ENCODE assay signal across 14 cellular contexts in genomic region chr14:94144765-94145164, GRCh38. TPM values are rescaled to one million over a fixed set of nuclear protein-coding genes. Genes with fewer than 3 reads are reported as not detected.
DNase-seq lines count a peak whose midpoint lies in the region; ATAC-seq and TF ChIP-seq lines count a peak whose summit lies in the region.
"Had no signal": no experiment of that assay in that cellular context is flagged by ENCODE, and none has a peak within 500 bp of the region (broad histone marks: within the 10 kb centered on the region; RNA-seq: fewer than 3 reads in every experiment).

No MANE protein-coding gene starts in this region.

- no peak overlapping the region for H3T11ph ChIP-seq in H9 (ENCODE audit: low read length)

- no peak overlapping the region for H2BK5ac ChIP-seq in H9 (ENCODE audit: insufficient read length, low read length)

- no peak overlapping the region for H3K4me3 ChIP-seq in WERI-Rb-1 (ENCODE audit: low read depth, low read length)
- H3K4me3 ChIP-seq: left lung, smooth muscle cell, thoracic aorta had no signal

- H3K79me2 ChIP-seq in H9 (ENCODE audit: insufficient read depth, low read length): no peaks in the 10 kb centered on the region

- H3K9ac ChIP-seq in H9 (ENCODE audit: extremely low read depth, insufficient read length, low read length): no peak overlapping the region

- no peak overlapping the region for H2BK120ac ChIP-seq in H9 (ENCODE audit: low read depth, low read length, poor library complexity, severe bottlenecking)

- peaks cover 1% of the 10 kb centered on the region; the same call in 1 of the 2 replicates for H3K27me3 Mint-ChIP-seq in H9 (ENCODE audit: low read depth)
- H3K27me3 Mint-ChIP-seq in stimulated activated naive B cell treated with anti-CD40 and anti-IgM and Interleukin-4, amounts not matched to agents 10 μg/mL and 1 μg/mL and 100 μg/mL, for 72 hours: peaks cover 17 to 19% of the 10 kb centered on the region in 2 donors

- H3K9me3 ChIP-seq in H9 (ENCODE audit: control insufficient read depth, low read depth, low read length): no peaks in the 10 kb centered on the region
- no peaks in the 10 kb centered on the region for H3K9me3 ChIP-seq in WERI-Rb-1 (ENCODE audit: severe bottlenecking)
- H3K9me3 ChIP-seq: left lung, thoracic aorta had no signal

- H3K4me1 Mint-ChIP-seq in H9: peaks cover 12 to 16% of the 10 kb centered on the region in 2 experiments
- H3K4me1 Mint-ChIP-seq in stimulated activated naive B cell treated with anti-CD40 and anti-IgM and Interleukin-4, amounts not matched to agents 10 μg/mL and 1 μg/mL and 100 μg/mL, for 72 hours: peaks cover 0 to 3% of the 10 kb centered on the region in 2 donors

- H2BK15ac ChIP-seq in H9 (ENCODE audit: low read depth, low read length): no peak overlapping the region

- H4K20me1 ChIP-seq in H9 (ENCODE audit: control insufficient read depth, insufficient read depth, insufficient read length): no peaks in the 10 kb centered on the region

- H3K23ac ChIP-seq in H9 (ENCODE audit: insufficient read length, low read depth, low read length): no peak overlapping the region

- no peak overlapping the region for H2BK20ac ChIP-seq in H9 (ENCODE audit: low read depth, low read length, poor library complexity, severe bottlenecking)

- ATAC-seq in stimulated activated naive B cell treated with anti-CD40 and anti-IgM and Interleukin-4, amounts not matched to agents 10 μg/mL and 1 μg/mL and 100 μg/mL, for 72 hours (replicated peaks): no peak
- ATAC-seq in HG03354 (IDR thresholded peaks at IDR 0.05; ENCODE audit: poor library complexity, severe bottlenecking, unreplicated experiment): no peak
- ATAC-seq: left lung had no signal

- no peak overlapping the region for H3K4me2 ChIP-seq in H9 (ENCODE audit: insufficient read depth, insufficient read length, low read length)
- H3K4me2 ChIP-seq: smooth muscle cell had no signal

- no peak overlapping the region for H3K27ac ChIP-seq in H9 (ENCODE audit: insufficient read length, low read depth, low read length)
- H3K27ac ChIP-seq in WERI-Rb-1: peak overlapping the region; percentile 53
- H3K27ac ChIP-seq: brain microvascular endothelial cell, left lung, thoracic aorta, VCaP had no signal

- WGBS in H9 (ENCODE audit: extremely low coverage, insufficient read length, low lambda C conversion rate): no CpG with 5 or more reads among the region's 1 CpG

- peaks cover 2% of the 10 kb centered on the region for H3K23me2 ChIP-seq in H9 (ENCODE audit: insufficient read length, low read depth, low read length, poor library complexity, severe bottlenecking)

- no peaks in the 10 kb centered on the region for H3K36me3 ChIP-seq in WERI-Rb-1
- H3K36me3 ChIP-seq: brain microvascular endothelial cell, left lung, thoracic aorta had no signal

- no peak overlapping the region for H2AFZ ChIP-seq in H9 (ENCODE audit: low read length)

- H4K91ac ChIP-seq in H9 (ENCODE audit: insufficient read length, low read depth, low read length): no peak overlapping the region

- H3K36me3 Mint-ChIP-seq in H9 (ENCODE audit: insufficient read depth in 1 of 3, low read depth in 3 of 3): no peaks in the 10 kb centered on the region
- H3K36me3 Mint-ChIP-seq in stimulated activated naive B cell treated with anti-CD40 and anti-IgM and Interleukin-4, amounts not matched to agents 10 μg/mL and 1 μg/mL and 100 μg/mL, for 72 hours: no peaks in the 10 kb centered on the region
- H3K36me3 Mint-ChIP-seq: CD4-positive, alpha-beta memory T cell had no signal

- no peak overlapping the region for H2BK12ac ChIP-seq in H9 (ENCODE audit: insufficient read length, low read depth, low read length)

- no peak overlapping the region for H2AK5ac ChIP-seq in H9 (ENCODE audit: insufficient read length, low read length)

- no peaks in the 10 kb centered on the region for H3K4me1 ChIP-seq in H9 (ENCODE audit: insufficient read depth, low read length)

- no peak overlapping the region for H3K56ac ChIP-seq in H9 (ENCODE audit: insufficient read length, low read depth, low read length)

- H3K4me3 Mint-ChIP-seq in H9: peak overlapping the region in 1 of 2 experiments; percentile 5; a peak in 2 of 5 replicates
- no peak overlapping the region for H3K4me3 Mint-ChIP-seq in stimulated activated naive B cell treated with anti-CD40 and anti-IgM and Interleukin-4, amounts not matched to agents 10 μg/mL and 1 μg/mL and 100 μg/mL, for 72 hours
- H3K4me3 Mint-ChIP-seq: CD4-positive, alpha-beta memory T cell had no signal

- H4K8ac ChIP-seq in H9 (replicated peaks; ENCODE audit: insufficient read length, low read depth, low read length): no peak overlapping the region

- H3K14ac ChIP-seq in H9 (ENCODE audit: insufficient read depth, low read length): peak overlapping the region; percentile 1; the same call in 1 of the 2 replicates

- no peak overlapping the region for H3K4ac ChIP-seq in H9 (ENCODE audit: low read depth, low read length)

- DNase-seq in EL (peak; percentile 21), H9 (peak; percentile 57), WERI-Rb-1 (no peak), islet precursor cell (peak; percentile 52), NCI-H1105 treated with DMSO at 0.1 percent for 48 hours (lab: John Stamatoyannopoulos, UW) (no peak)
- no peak for DNase-seq in stimulated activated naive B cell treated with anti-CD40 and anti-IgM and Interleukin-4, amounts not matched to agents 10 μg/mL and 1 μg/mL and 100 μg/mL, for 72 hours
- DNase-seq: brain microvascular endothelial cell; CD4-positive, alpha-beta memory T cell; NCI-H2227 treated with DMSO at 0.1 percent for 48 hours had no signal

- peak overlapping the region; percentile 22 for H3K18ac ChIP-seq in H9 (ENCODE audit: insufficient read length, low read depth, low read length)

- H3K27me3 ChIP-seq in H9 (ENCODE audit: insufficient read depth, low read length) (no peaks in the 10 kb centered on the region), WERI-Rb-1 (ENCODE audit: insufficient read depth, low read depth, severe bottlenecking) (no peaks in the 10 kb centered on the region)
- H3K27me3 ChIP-seq: brain microvascular endothelial cell, left lung had no signal

- H3K27ac Mint-ChIP-seq in H9: peak overlapping the region; percentile 37 to 95 (median 85)
- H3K27ac Mint-ChIP-seq in stimulated activated naive B cell treated with anti-CD40 and anti-IgM and Interleukin-4, amounts not matched to agents 10 μg/mL and 1 μg/mL and 100 μg/mL, for 72 hours: no peak overlapping the region

- no peak for TF ChIP-seq CTCF in H9 (conservative IDR thresholded peaks at IDR 0.05)
- TF ChIP-seq CTCF in WERI-Rb-1 (IDR thresholded peaks at IDR 0.05; ENCODE audit: low read depth, low read length): no peak

- no peaks in the 10 kb centered on the region for H3K79me1 ChIP-seq in H9 (ENCODE audit: insufficient read depth, low read depth, low read length, poor library complexity, severe bottlenecking)

- H4K5ac ChIP-seq in H9 (ENCODE audit: insufficient read length, low read depth, low read length): no peak overlapping the region

- H3K9me3 Mint-ChIP-seq in H9: peaks cover 0 to 3% of the 10 kb centered on the region in 2 experiments; a peak in 1 of 5 replicates
- no peaks in the 10 kb centered on the region for H3K9me3 Mint-ChIP-seq in stimulated activated naive B cell treated with anti-CD40 and anti-IgM and Interleukin-4, amounts not matched to agents 10 μg/mL and 1 μg/mL and 100 μg/mL, for 72 hours

RNA-seq across cellular contexts. Expression of gene IFI27L2, which starts 15.4 kb away (rescaled TPM):
- 28.6 and 32.5 TPM in 2 replicates for total RNA-seq in H9 (2021)

RNA-seq across cellular contexts. Expression of gene PPP4R4, which starts 29.4 kb away (rescaled TPM):
- 3.9 and 5.1 TPM in 2 replicates for total RNA-seq in H9 (2021)

RNA-seq across cellular contexts. Expression of gene IFI27, which starts 34.2 kb away (rescaled TPM):
- 1.7 TPM in 2 replicates for total RNA-seq in H9 (2021)

Comparison
In these comparisons a context has a peak if more than half of its experiments do, and no peak if none do; other contexts are left out.
1. DNase-seq: peak in EL (single experiment), H9 (single experiment) and islet precursor cell (single experiment); none in WERI-Rb-1 (single experiment), NCI-H1105 treated with DMSO at 0.1 percent for 48 hours (single experiment) and stimulated activated naive B cell treated with anti-CD40 and anti-IgM and Interleukin-4, amounts not matched to agents 10 μg/mL and 1 μg/mL and 100 μg/mL, for 72 hours (single experiment).